ENCODE assay signal across 8 cellular contexts in the genomic region with DNA sequence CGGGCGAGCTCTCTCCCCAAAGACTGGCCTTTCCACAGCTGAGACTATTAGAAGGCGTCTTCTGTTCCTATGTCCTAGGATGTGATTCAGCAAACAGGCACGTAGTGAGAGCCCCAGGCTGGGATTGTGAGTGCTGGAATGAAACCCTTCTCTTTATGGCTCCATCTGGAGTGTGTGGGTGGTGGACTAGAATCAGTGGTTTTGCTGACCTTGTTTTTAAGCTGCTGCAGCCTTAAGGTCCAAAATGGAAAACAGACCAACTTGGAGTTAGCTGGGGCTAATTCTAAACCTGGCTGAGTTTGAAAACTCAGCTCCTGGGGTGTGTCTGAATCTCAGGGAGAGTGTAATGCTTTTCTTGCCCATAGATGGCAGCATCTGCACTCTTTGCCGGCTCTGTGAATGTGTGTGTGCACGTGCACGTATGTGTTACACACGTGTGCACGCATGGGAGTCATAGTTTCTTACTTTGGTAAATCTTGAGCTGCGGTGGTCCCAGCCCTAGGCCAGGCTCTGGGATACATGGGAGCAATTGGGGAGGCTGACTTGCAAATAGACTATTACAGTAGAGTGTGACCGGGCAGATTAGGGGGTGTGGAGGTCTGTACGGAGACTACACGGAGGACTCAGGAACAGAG. TPM values are rescaled to one million over a fixed set of nuclear protein-coding genes. Genes with fewer than 3 reads are reported as not detected.
DNase-seq lines count a peak whose midpoint lies in the region; ATAC-seq and TF ChIP-seq lines count a peak whose summit lies in the region.

No MANE protein-coding gene starts in this region.

- H3K4me3 ChIP-seq in BLaER1 (no peak overlapping the region), esophagus squamous epithelium (no peak overlapping the region)

- H3K27me3 Mint-ChIP-seq in naive B cell = peaks cover 0 to 9% (median 4%) of the 10 kb centered on the region in 3 donors
- H3K27me3 Mint-ChIP-seq in type B pancreatic cell = no peaks in the 10 kb centered on the region

- no peaks in the 10 kb centered on the region for H3K9me3 ChIP-seq in BLaER1
- no peaks in the 10 kb centered on the region for H3K9me3 ChIP-seq in esophagus squamous epithelium

- H3K27ac ChIP-seq in BLaER1 (no peak overlapping the region), esophagus squamous epithelium (peak overlapping the region; percentile 93 to 98 (median 94))

- intact Hi-C loops in esophagus squamous epithelium (cut with DNase I) = no loop called here

- H3K9me3 Mint-ChIP-seq in naive B cell = no peaks in the 10 kb centered on the region
- H3K9me3 Mint-ChIP-seq in type B pancreatic cell = no peaks in the 10 kb centered on the region

- H3K36me3 ChIP-seq in BLaER1 = no peaks in the 10 kb centered on the region
- no peaks in the 10 kb centered on the region for H3K36me3 ChIP-seq in esophagus squamous epithelium

- H3K4me3 Mint-ChIP-seq in naive B cell (no peak overlapping the region), type B pancreatic cell (peak overlapping the region; percentile 32)

- peak; percentile 76 to 97 (median 93) for TF ChIP-seq CTCF in esophagus squamous epithelium (IDR thresholded peaks at IDR 0.05)
- peak; percentile 85 for TF ChIP-seq CTCF in type B pancreatic cell (conservative IDR thresholded peaks at IDR 0.05)

- peak; percentile 56 for ATAC-seq in GM18867 (IDR thresholded peaks at IDR 0.05; ENCODE audit: unreplicated experiment)
- peak; percentile 84 for ATAC-seq in naive B cell (ENCODE audit: low read depth in 2 of 2)

- TF ChIP-seq POLR2A in esophagus squamous epithelium (IDR thresholded peaks at IDR 0.05) = peak in 2 of 4 donors; percentile 28 to 34

- H3K4me1 ChIP-seq in BLaER1 (peaks cover 72% of the 10 kb centered on the region), esophagus squamous epithelium (peaks cover 60 to 100% (median 82%) of the 10 kb centered on the region in 3 donors)

- 19 to 37% methylated on average over 7 to 13 of the region's 13 CpGs for WGBS in esophagus squamous epithelium, 2 donors

- H3K27ac Mint-ChIP-seq in naive B cell (no peak overlapping the region), type B pancreatic cell (peak overlapping the region; percentile 73)

- no peak overlapping the region for H3K9ac ChIP-seq in BLaER1

- DNase-seq in NCI-H1048 (lab: John Stamatoyannopoulos, UW) (peak; percentile 31), esophagus squamous epithelium (lab: John Stamatoyannopoulos, UW) (no peak), naive B cell (no peak), type B pancreatic cell (ENCODE audit: extremely low spot score, unreplicated experiment) (no peak), NCI-H2107 (lab: John Stamatoyannopoulos, UW) (no peak)
- DNase-seq in activated CD4-positive, alpha-beta T cell treated with anti-CD3 and anti-CD28 coated beads, Interleukin-2, amount 50 U/mL, for 1 hour = peak; percentile 19

- H3K4me2 ChIP-seq in BLaER1 = peak overlapping the region; percentile 37

- peaks cover 20 to 28% (median 25%) of the 10 kb centered on the region in 3 donors for H3K4me1 Mint-ChIP-seq in naive B cell
- H3K4me1 Mint-ChIP-seq in type B pancreatic cell (ENCODE audit: unreplicated experiment) = peaks cover 42% of the 10 kb centered on the region

- H3K27me3 ChIP-seq in BLaER1 (no peaks in the 10 kb centered on the region), esophagus squamous epithelium (no peaks in the 10 kb centered on the region)

- H3K36me3 Mint-ChIP-seq in naive B cell = peaks cover 0 to 12% of the 10 kb centered on the region in 2 donors
- H3K36me3 Mint-ChIP-seq in type B pancreatic cell = no peaks in the 10 kb centered on the region

- no peaks in the 10 kb centered on the region for H4K20me1 ChIP-seq in BLaER1

RNA-seq across cellular contexts. Expression of gene GSN, which starts 10.7 kb away (rescaled TPM):
- total RNA-seq in esophagus squamous epithelium (1,000 to 10,000 TPM in 2 of 4 donors, 100 to 1,000 TPM in 2; 287 to 1,151 (median 926) TPM), type B pancreatic cell (ENCODE audit: low replicate concordance) (80.0 and 159 TPM in 2 replicates)
- 10 to 100 TPM in 3 of 6 donors, 1 to 10 TPM in 3; 3.3 to 13.5 (median 8.0) TPM for polyA plus RNA-seq in naive B cell (ENCODE audit: low read depth in 6 of 6)

Comparison
In these comparisons a context has a peak if more than half of its experiments do, and no peak if none do; other contexts are left out.
1. DNase-seq: peak in NCI-H1048 (single experiment) and activated CD4-positive, alpha-beta T cell treated with anti-CD3 and anti-CD28 coated beads, Interleukin-2, amount 50 U/mL, for 1 hour (single experiment); none in esophagus squamous epithelium (single experiment), naive B cell (single experiment), type B pancreatic cell (single experiment) and NCI-H2107 (single experiment).